19 cellular contexts compared by ENCODE assay signal in the genomic region with DNA sequence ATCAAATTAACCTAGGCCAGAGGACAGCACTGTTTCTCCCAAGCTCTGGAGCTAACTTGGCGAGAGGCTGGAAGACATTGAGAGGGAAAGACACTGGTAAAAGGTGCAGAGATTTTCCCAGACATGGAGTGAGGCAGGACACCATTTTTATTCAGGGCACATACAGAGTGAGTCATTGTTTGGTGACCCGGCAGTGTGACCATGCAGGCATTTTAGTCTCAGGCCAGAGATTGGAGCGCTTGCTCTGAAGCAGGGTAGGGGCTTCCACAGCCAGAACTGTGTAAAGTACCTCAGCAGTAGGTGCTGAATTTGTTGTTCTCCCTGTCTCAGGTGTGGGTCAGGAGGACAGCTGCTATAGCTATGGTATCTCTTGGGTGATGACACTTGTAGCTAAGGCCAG.
DNase-seq lines count a peak whose midpoint lies in the region; FAIRE-seq and TF ChIP-seq lines count a peak whose summit lies in the region.
"Had no signal": no experiment of that assay in that cellular context is flagged by ENCODE, and none has a peak within 500 bp of the region (broad histone marks: within the 10 kb centered on the region; RNA-seq: fewer than 3 reads in every experiment).

No MANE protein-coding gene starts in this region.

- no peak overlapping the region for H3K4ac ChIP-seq in H9 (ENCODE audit: low read depth, low read length)
- no peak overlapping the region for H3K4ac ChIP-seq in neuronal stem cell (ENCODE audit: low read length)

- no peak overlapping the region for H2BK5ac ChIP-seq in H9 (ENCODE audit: insufficient read length, low read length)
- no peak overlapping the region for H2BK5ac ChIP-seq in neuronal stem cell (ENCODE audit: low read length)

- H2BK120ac ChIP-seq in H9 (ENCODE audit: low read depth, low read length, poor library complexity, severe bottlenecking) (no peak overlapping the region), neuronal stem cell (ENCODE audit: low read depth, low read length) (no peak overlapping the region)

- H3K79me1 ChIP-seq in H9 (ENCODE audit: insufficient read depth, low read depth, low read length, poor library complexity, severe bottlenecking), result no peaks in the 10 kb centered on the region
- no peaks in the 10 kb centered on the region for H3K79me1 ChIP-seq in neuronal stem cell (ENCODE audit: low read depth, low read length)

- TF ChIP-seq CTCF in H9 (conservative IDR thresholded peaks at IDR 0.05), result no peak

- no peak overlapping the region for H3K9ac ChIP-seq in H9 (ENCODE audit: extremely low read depth, insufficient read length, low read length)
- no peak overlapping the region for H3K9ac ChIP-seq in neuronal stem cell (ENCODE audit: low read depth, low read length, poor library complexity)

- DNase-seq in H9 (no peak), globus pallidus (ENCODE audit: low spot score) (peak; percentile 39), neuronal stem cell (ENCODE audit: low spot score) (no peak), urothelium cell line (ENCODE audit: low spot score) (no peak), NCI-H187 (lab: John Stamatoyannopoulos, UW) (no peak), epidermal melanocyte (ENCODE audit: insufficient read length, low spot score) (no peak), islet precursor cell (no peak)
- DNase-seq: ACHN; CD4-positive, alpha-beta T cell; HFFc6; IMR-90 had no signal

- no peaks in the 10 kb centered on the region for H3K36me3 ChIP-seq in neuronal stem cell (replicated peaks in 1 of 2; ENCODE audit: control insufficient read depth in 2 of 2, insufficient read depth in 2 of 2, low read length in 2 of 2)

- WGBS in H9 (ENCODE audit: extremely low coverage, insufficient read length, low lambda C conversion rate), result no CpG with 5 or more reads among the region's 3 CpGs
- no CpG with 5 or more reads among the region's 3 CpGs for WGBS in neuronal stem cell (ENCODE audit: extremely low coverage in 2 of 2, insufficient read length in 2 of 2, insufficient replicate concordance in 1 of 2), 2 donors

- peak overlapping the region in 1 of 2 donors; percentile 53 for H3K4me3 ChIP-seq in neuronal stem cell (ENCODE audit: low read length in 2 of 2)
- H3K4me3 ChIP-seq: K562 had no signal

- no peak overlapping the region for H3K18ac ChIP-seq in H9 (ENCODE audit: insufficient read length, low read depth, low read length)
- H3K18ac ChIP-seq in neuronal stem cell (ENCODE audit: low read length), result peak overlapping the region; percentile 1

- H3K23ac ChIP-seq in H9 (ENCODE audit: insufficient read length, low read depth, low read length) (no peak overlapping the region), neuronal stem cell (ENCODE audit: low read depth, low read length, poor library complexity) (no peak overlapping the region)

- no peak overlapping the region for H3K14ac ChIP-seq in H9 (ENCODE audit: insufficient read depth, low read length)
- H3K14ac ChIP-seq in neuronal stem cell (ENCODE audit: low read length), result no peak overlapping the region

- peak overlapping the region; percentile 48 for H4K8ac ChIP-seq in H9 (replicated peaks; ENCODE audit: insufficient read length, low read depth, low read length)
- H4K8ac ChIP-seq in neuronal stem cell (ENCODE audit: low read depth, low read length), result no peak overlapping the region

- H3T11ph ChIP-seq in H9 (ENCODE audit: low read length), result no peak overlapping the region

- no peaks in the 10 kb centered on the region; the same call in 1 of the 2 replicates for H3K27me3 Mint-ChIP-seq in H9 (ENCODE audit: low read depth)

- H3K27me3 ChIP-seq in H9 (ENCODE audit: insufficient read depth, low read length), result no peaks in the 10 kb centered on the region
- no peaks in the 10 kb centered on the region for H3K27me3 ChIP-seq in neuronal stem cell (ENCODE audit: control insufficient read depth in 3 of 3, insufficient read depth in 3 of 3, low read depth in 1 of 3, low read length in 3 of 3)

- H2AFZ ChIP-seq in H9 (ENCODE audit: low read length) (no peak overlapping the region), neuronal stem cell (ENCODE audit: low read length) (peak overlapping the region; percentile 53)

- H3K4me1 ChIP-seq in H9 (ENCODE audit: insufficient read depth, low read length), result no peaks in the 10 kb centered on the region
- H3K4me1 ChIP-seq in neuronal stem cell (ENCODE audit: control insufficient read depth in 2 of 2, insufficient read depth in 1 of 2, low read depth in 1 of 2, low read length in 2 of 2), result no peaks in the 10 kb centered on the region

- no peaks in the 10 kb centered on the region for H4K20me1 ChIP-seq in H9 (ENCODE audit: control insufficient read depth, insufficient read depth, insufficient read length)

- peaks cover 12% of the 10 kb centered on the region in 2 experiments; a peak in 4 of 5 replicates for H3K9me3 Mint-ChIP-seq in H9

- no peak overlapping the region for H4K91ac ChIP-seq in H9 (ENCODE audit: insufficient read length, low read depth, low read length)
- no peak overlapping the region for H4K91ac ChIP-seq in neuronal stem cell (ENCODE audit: low read depth, low read length, poor library complexity)

- H2BK15ac ChIP-seq in H9 (ENCODE audit: low read depth, low read length), result no peak overlapping the region
- no peak overlapping the region for H2BK15ac ChIP-seq in neuronal stem cell (ENCODE audit: low read length)

- no peak overlapping the region for H4K5ac ChIP-seq in H9 (ENCODE audit: insufficient read length, low read depth, low read length)

- H3K79me2 ChIP-seq in H9 (ENCODE audit: insufficient read depth, low read length), result no peaks in the 10 kb centered on the region

- H3K9me3 ChIP-seq in H9 (ENCODE audit: control insufficient read depth, low read depth, low read length), result no peaks in the 10 kb centered on the region
- H3K9me3 ChIP-seq in neuronal stem cell (replicated peaks in 1 of 2; ENCODE audit: control insufficient read depth in 2 of 2, insufficient read depth in 1 of 2, low read depth in 1 of 2, low read length in 2 of 2), result no peaks in the 10 kb centered on the region

- no peak overlapping the region for H2BK12ac ChIP-seq in H9 (ENCODE audit: insufficient read length, low read depth, low read length)
- H2BK12ac ChIP-seq in neuronal stem cell (ENCODE audit: low read length), result no peak overlapping the region

- H3K23me2 ChIP-seq in H9 (ENCODE audit: insufficient read length, low read depth, low read length, poor library complexity, severe bottlenecking), result no peaks in the 10 kb centered on the region

- H2AK5ac ChIP-seq in H9 (ENCODE audit: insufficient read length, low read length) (no peak overlapping the region), neuronal stem cell (ENCODE audit: low read depth, low read length) (no peak overlapping the region)

- H3K4me3 Mint-ChIP-seq in H9, result no peak overlapping the region
- H3K4me3 Mint-ChIP-seq: CD4-positive, alpha-beta T cell; HFFc6 had no signal

- H3K4me2 ChIP-seq in H9 (ENCODE audit: insufficient read depth, insufficient read length, low read length), result no peak overlapping the region
- no peak overlapping the region for H3K4me2 ChIP-seq in neuronal stem cell (ENCODE audit: insufficient read depth, low read length, poor library complexity, severe bottlenecking)

- H3K27ac Mint-ChIP-seq in H9, result peak overlapping the region in 1 of 3 experiments; percentile 72; a peak in 2 of 7 replicates
- H3K27ac Mint-ChIP-seq: CD4-positive, alpha-beta T cell; HFFc6 had no signal

- peaks cover 0 to 13% (median 0%) of the 10 kb centered on the region in 3 experiments; a peak in 1 of 7 replicates for H3K36me3 Mint-ChIP-seq in H9 (ENCODE audit: insufficient read depth in 1 of 3, low read depth in 3 of 3)

- H2BK20ac ChIP-seq in H9 (ENCODE audit: low read depth, low read length, poor library complexity, severe bottlenecking), result no peak overlapping the region

- H3K27ac ChIP-seq in H9 (ENCODE audit: insufficient read length, low read depth, low read length) (no peak overlapping the region), neuronal stem cell (replicated peaks; ENCODE audit: low read length) (no peak overlapping the region)
- H3K27ac ChIP-seq: C4-2B had no signal

- no peak overlapping the region for H3K56ac ChIP-seq in H9 (ENCODE audit: insufficient read length, low read depth, low read length)

- peak; percentile 61 for FAIRE-seq in urothelium cell line (lab: Jason Lieb, UNC)
- FAIRE-seq: A204.1, G401.6, GM12891, GM19239, H54, HTR-8/SVneo, K562 had no signal

- H3K4me1 Mint-ChIP-seq in H9, result no peaks in the 10 kb centered on the region
